ENCODE assay signal across 1 cellular context in genomic region chr2:60823694-60824305, GRCh38.
TF ChIP-seq lines count a peak whose summit lies in the region.

No MANE protein-coding gene starts in this region.

TF ChIP-seq in K562, 482 proteins besides CTCF, POLR2A, EP300 and RAD21:
- TF ChIP-seq BCOR (IDR thresholded peaks at IDR 0.05): peak; percentile 75; the same call in 1 of the 2 replicates
- TF ChIP-seq RBM25 (IDR thresholded peaks at IDR 0.05; ENCODE audit: low read depth, low read length, severe bottlenecking): peak; percentile 69
- TF ChIP-seq L3MBTL2 (IDR thresholded peaks at IDR 0.05): no peak
- TF ChIP-seq TRIM24 (IDR thresholded peaks at IDR 0.05): no peak
- TF ChIP-seq KDM1A (IDR thresholded peaks at IDR 0.05): 0 out of 4 replicates have a peak, but pooled peaks of 1 of the 2 experiments have one; percentile 29
- peak; percentile 60 for TF ChIP-seq ZFP36 (IDR thresholded peaks at IDR 0.05; ENCODE audit: low read depth, low read length, partially characterized antibody)
TF ChIP-seq in K562: peak in this region for 4.
